Comparison of ENCODE assay signal across 12 cellular contexts in genomic region chr1:41364444-41365319, GRCh38. TPM values are rescaled to one million over a fixed set of nuclear protein-coding genes. Genes with fewer than 3 reads are reported as not detected.
DNase-seq lines count a peak whose midpoint lies in the region; ATAC-seq, FAIRE-seq and TF ChIP-seq lines count a peak whose summit lies in the region.
"Had no signal": no experiment of that assay in that cellular context is flagged by ENCODE, and none has a peak within 500 bp of the region (broad histone marks: within the 10 kb centered on the region; RNA-seq: fewer than 3 reads in every experiment).

No MANE protein-coding gene starts in this region.

- no peak overlapping the region for H3K4me2 ChIP-seq in OCI-LY7 (ENCODE audit: low read length)

- H3K9me3 Mint-ChIP-seq in activated naive CD8-positive, alpha-beta T cell treated with anti-CD3 and anti-CD28 coated beads, Interleukin-2, amount 50 U/mL, for 24 hours: no peaks in the 10 kb centered on the region
- H3K9me3 Mint-ChIP-seq in nephron progenitor cell: no peaks in the 10 kb centered on the region
- H3K9me3 Mint-ChIP-seq: activated naive CD8-positive, alpha-beta T cell treated with anti-CD3 and anti-CD28 coated beads, Interleukin-2, amount 10 ng/mL, durations not matched to agents 7 days and 5 days had no signal

- TF ChIP-seq CTCF in C4-2B (conservative IDR thresholded peaks at IDR 0.05) (no peak), nephron progenitor cell (IDR thresholded peaks at IDR 0.05) (no peak), OCI-LY7 (conservative IDR thresholded peaks at IDR 0.05; ENCODE audit: low read length) (no peak), left lung (IDR thresholded peaks at IDR 0.05) (no peak)

- no peak for FAIRE-seq in GM12892 (lab: Jason Lieb, UNC)
- FAIRE-seq: GM19239, TTC549 had no signal

- H3K4me1 Mint-ChIP-seq in activated naive CD8-positive, alpha-beta T cell treated with anti-CD3 and anti-CD28 coated beads, Interleukin-2, amount 50 U/mL, for 24 hours: peaks cover 16% of the 10 kb centered on the region
- peaks cover 68% of the 10 kb centered on the region for H3K4me1 Mint-ChIP-seq in nephron progenitor cell
- H3K4me1 Mint-ChIP-seq: activated naive CD8-positive, alpha-beta T cell treated with anti-CD3 and anti-CD28 coated beads, Interleukin-2, amount 10 ng/mL, durations not matched to agents 7 days and 5 days had no signal

- H3K27me3 ChIP-seq in left lung: peaks cover 13 to 78% of the 10 kb centered on the region in 2 donors

- no peak for ATAC-seq in activated naive CD8-positive, alpha-beta T cell treated with anti-CD3 and anti-CD28 coated beads, Interleukin-2, amount 50 U/mL, for 24 hours
- ATAC-seq in left lung: no peak
- no peak for ATAC-seq in GM19023 (IDR thresholded peaks at IDR 0.05; ENCODE audit: unreplicated experiment)
- ATAC-seq: sciatic nerve had no signal

- H4K20me1 ChIP-seq in OCI-LY7 (ENCODE audit: insufficient read depth, low read length): no peaks in the 10 kb centered on the region

- POLR2A ChIA-PET in OCI-LY7 (lab: Charles Lee): no interaction called here

- H3K9me3 ChIP-seq in OCI-LY7 (ENCODE audit: low read length) (no peaks in the 10 kb centered on the region), left lung (no peaks in the 10 kb centered on the region)

- TF ChIP-seq POLR2A in GM12892 (IDR thresholded peaks at IDR 0.05; ENCODE audit: low read depth, low read length): no peak

- H3K27ac Mint-ChIP-seq in activated naive CD8-positive, alpha-beta T cell treated with anti-CD3 and anti-CD28 coated beads, Interleukin-2, amount 50 U/mL, for 24 hours: no peak overlapping the region
- no peak overlapping the region for H3K27ac Mint-ChIP-seq in nephron progenitor cell
- H3K27ac Mint-ChIP-seq: activated naive CD8-positive, alpha-beta T cell treated with anti-CD3 and anti-CD28 coated beads, Interleukin-2, amount 10 ng/mL, durations not matched to agents 7 days and 5 days had no signal

- H3K4me1 ChIP-seq in OCI-LY7 (ENCODE audit: insufficient read depth, low read length, poor library complexity, severe bottlenecking) (peaks cover 12% of the 10 kb centered on the region), left lung (peaks cover 18 to 25% of the 10 kb centered on the region in 2 donors)

- no peaks in the 10 kb centered on the region for H3K36me3 Mint-ChIP-seq in activated naive CD8-positive, alpha-beta T cell treated with anti-CD3 and anti-CD28 coated beads, Interleukin-2, amount 50 U/mL, for 24 hours (ENCODE audit: low read depth)
- H3K36me3 Mint-ChIP-seq in nephron progenitor cell (ENCODE audit: low read depth): no peaks in the 10 kb centered on the region
- H3K36me3 Mint-ChIP-seq: activated naive CD8-positive, alpha-beta T cell treated with anti-CD3 and anti-CD28 coated beads, Interleukin-2, amount 10 ng/mL, durations not matched to agents 7 days and 5 days had no signal

- peak overlapping the region; percentile 80 for H3K27ac ChIP-seq in C4-2B
- H3K27ac ChIP-seq in OCI-LY7 (ENCODE audit: low read depth, low read length, poor library complexity, severe bottlenecking): no peak overlapping the region
- H3K27ac ChIP-seq in left lung: no peak overlapping the region

- H3K36me3 ChIP-seq in OCI-LY7 (ENCODE audit: insufficient read depth, low read length) (no peaks in the 10 kb centered on the region), left lung (no peaks in the 10 kb centered on the region)

- H3K9me2 ChIP-seq in OCI-LY7 (ENCODE audit: insufficient read depth, low read length): no peaks in the 10 kb centered on the region

- H3K4me3 ChIP-seq in OCI-LY7 (ENCODE audit: low read depth, low read length, poor library complexity, severe bottlenecking): no peak overlapping the region
- H3K4me3 ChIP-seq in left lung: no peak overlapping the region

- peak overlapping the region; percentile 6 for H3K4me3 Mint-ChIP-seq in activated naive CD8-positive, alpha-beta T cell treated with anti-CD3 and anti-CD28 coated beads, Interleukin-2, amount 50 U/mL, for 24 hours
- peak overlapping the region; percentile 62 for H3K4me3 Mint-ChIP-seq in nephron progenitor cell
- H3K4me3 Mint-ChIP-seq: activated naive CD8-positive, alpha-beta T cell treated with anti-CD3 and anti-CD28 coated beads, Interleukin-2, amount 10 ng/mL, durations not matched to agents 7 days and 5 days had no signal

- intact Hi-C loops in OCI-LY7 (cut with micrococcal nuclease; ENCODE audit: unreplicated experiment): loop anchor here (10.0 kb wide), 1 partner anchor 50 kb away; no protein-coding TSS in a partner anchor
- intact Hi-C loops in left lung (cut with DNase I): no loop called here

- BruUV-seq in OCI-LY7 (replicated peaks; lab: Mats Ljungman, UMichigan): no TSS peak

- H2AFZ ChIP-seq in OCI-LY7 (ENCODE audit: low read length): no peak overlapping the region

- H3K27me3 Mint-ChIP-seq in activated naive CD8-positive, alpha-beta T cell treated with anti-CD3 and anti-CD28 coated beads, Interleukin-2, amount 50 U/mL, for 24 hours: peaks cover 51% of the 10 kb centered on the region
- peaks cover 68% of the 10 kb centered on the region for H3K27me3 Mint-ChIP-seq in nephron progenitor cell (ENCODE audit: low read depth, poor library complexity)

- peak; percentile 5 for DNase-seq in GM12892 (ENCODE audit: insufficient read length)
- no peak for DNase-seq in activated naive CD8-positive, alpha-beta T cell treated with anti-CD3 and anti-CD28 coated beads, Interleukin-2, amount 50 U/mL, for 24 hours
- DNase-seq in nephron progenitor cell: no peak
- DNase-seq in OCI-LY7 (ENCODE audit: low spot score): no peak
- DNase-seq in left lung: no peak
- DNase-seq in NCI-H748 (lab: John Stamatoyannopoulos, UW; ENCODE audit: unreplicated experiment): no peak
- DNase-seq: activated naive CD8-positive, alpha-beta T cell treated with anti-CD3 and anti-CD28 coated beads, Interleukin-2, amount 10 ng/mL, durations not matched to agents 7 days and 5 days had no signal

- no peaks in the 10 kb centered on the region for H3K79me2 ChIP-seq in OCI-LY7 (ENCODE audit: insufficient read depth, low read depth, low read length)

- CTCF ChIA-PET in OCI-LY7 (lab: Charles Lee; ENCODE audit: unreplicated experiment): no interaction called here

RNA-seq across cellular contexts. Expression of gene FOXO6, which starts 3.4 kb away (rescaled TPM):
- polyA plus RNA-seq in GM12892 (2012; ENCODE audit: missing spikeins): not detected
- not detected in 2 replicates for total RNA-seq in OCI-LY7 (2014; rRNA removed; shearing (Covaris generic))
- total RNA-seq in OCI-LY7 (2022) (not detected in 2 replicates), left lung (1 to 10 TPM in 1 of 2 donors, under 1 TPM in 1; 0.63 to 1.0 TPM)
- total RNA-seq: activated naive CD8-positive, alpha-beta T cell treated with anti-CD3 and anti-CD28 coated beads, Interleukin-2, amount 10 ng/mL, durations not matched to agents 7 days and 5 days had no signal
